In the genomic region with DNA sequence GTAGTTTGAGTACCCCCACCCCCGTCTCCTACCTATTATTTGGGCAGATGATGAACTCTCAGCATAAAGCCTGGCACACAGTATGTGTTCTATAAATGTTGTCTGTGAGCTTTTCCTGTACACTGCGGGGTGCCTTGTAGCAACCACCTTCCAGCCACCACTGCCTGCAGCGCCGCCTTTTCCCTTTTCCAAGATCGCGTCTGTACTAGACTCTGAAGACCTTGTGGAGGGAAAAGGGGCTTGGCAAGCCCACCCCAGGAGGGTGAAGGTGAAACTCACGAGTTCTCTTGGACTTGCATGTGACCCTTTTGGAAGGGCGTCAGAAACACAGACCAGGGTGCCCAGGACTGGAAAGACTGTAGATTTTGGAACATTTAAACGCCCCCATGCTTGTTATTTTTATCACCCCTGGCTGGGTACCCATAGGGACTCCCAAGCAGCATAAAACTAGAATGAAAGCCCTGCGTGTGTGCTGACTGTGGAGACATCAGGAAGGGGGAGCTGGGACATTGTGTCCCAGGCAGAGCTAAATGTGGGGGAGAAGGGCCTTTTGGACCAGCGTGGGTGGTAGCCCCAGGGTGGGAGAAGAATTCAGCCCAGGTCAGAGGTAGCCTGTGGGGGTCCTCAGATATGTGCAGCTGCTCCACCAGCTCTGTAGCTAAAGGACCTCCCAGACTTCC, we compare ENCODE assay signal across 8 cellular contexts. TPM values are rescaled to one million over a fixed set of nuclear protein-coding genes. Genes with fewer than 3 reads are reported as not detected.
DNase-seq lines count a peak whose midpoint lies in the region; ATAC-seq and TF ChIP-seq lines count a peak whose summit lies in the region.

No MANE protein-coding gene starts in this region.

- no peaks in the 10 kb centered on the region for H3K79me2 ChIP-seq in DOHH2 (ENCODE audit: control insufficient read depth, low read length)
- no peaks in the 10 kb centered on the region for H3K79me2 ChIP-seq in parathyroid adenoma

- H3K27ac ChIP-seq in DOHH2 (ENCODE audit: low read depth, low read length) = peak overlapping the region; percentile 85
- H3K27ac ChIP-seq in SJCRH30 = peak overlapping the region; percentile 95
- H3K27ac ChIP-seq in parathyroid adenoma = peak overlapping the region; percentile 16

- H3K9me3 ChIP-seq in DOHH2 (ENCODE audit: control insufficient read depth, insufficient read depth, low read length) (no peaks in the 10 kb centered on the region), SJCRH30 (replicated peaks) (no peaks in the 10 kb centered on the region), parathyroid adenoma (ENCODE audit: control insufficient read depth, low read length) (no peaks in the 10 kb centered on the region)

- no peaks in the 10 kb centered on the region for H3K27me3 ChIP-seq in DOHH2 (ENCODE audit: control insufficient read depth, low read length)
- no peaks in the 10 kb centered on the region for H3K27me3 ChIP-seq in SJCRH30
- no peaks in the 10 kb centered on the region for H3K27me3 ChIP-seq in parathyroid adenoma (ENCODE audit: control insufficient read depth, insufficient read depth, low read length)

- POLR2A ChIA-PET in HEK293T (lab: Yijun Ruan, JAX) = interaction anchor here (0.9 kb wide), 1 partner anchor 117 kb away, joined by 3 read pairs; a partner anchor contains a TSS

- no peaks in the 10 kb centered on the region for H3K9me2 ChIP-seq in DOHH2 (replicated peaks; ENCODE audit: control insufficient read depth, low read length)

- H4K20me1 ChIP-seq in DOHH2 (ENCODE audit: control insufficient read depth, insufficient read depth, low read depth, low read length) = no peaks in the 10 kb centered on the region

- no peak overlapping the region for H3K9ac ChIP-seq in parathyroid adenoma

- H3K4me3 ChIP-seq in DOHH2 (ENCODE audit: low read length) = peak overlapping the region; percentile 79
- peak overlapping the region; percentile 66 for H3K4me3 ChIP-seq in SJCRH30
- H3K4me3 ChIP-seq in fibroblast of pulmonary artery (replicated peaks; ENCODE audit: low read depth, low read length) = peak overlapping the region; percentile 69
- peak overlapping the region; percentile 85 for H3K4me3 ChIP-seq in parathyroid adenoma (ENCODE audit: low read depth, low read length)

- H3K4me1 ChIP-seq in DOHH2 (ENCODE audit: control insufficient read depth, low read length) (peaks cover 23% of the 10 kb centered on the region), SJCRH30 (peaks cover 4% of the 10 kb centered on the region; the same call in 1 of the 2 replicates), parathyroid adenoma (no peaks in the 10 kb centered on the region)

- peak overlapping the region; percentile 85 for H3K4me2 ChIP-seq in DOHH2 (ENCODE audit: low read length)
- H3K4me2 ChIP-seq in parathyroid adenoma (ENCODE audit: low read length) = peak overlapping the region; percentile 100

- CTCF ChIA-PET in HEK293T (lab: Yijun Ruan, JAX) = interaction anchor here (0.6 kb wide), 1 partner anchor 227 kb away, joined by 3 read pairs; no protein-coding TSS in a partner anchor

- TF ChIP-seq CTCF in DOHH2 (IDR thresholded peaks at IDR 0.05; ENCODE audit: low read depth, low read length, poor library complexity, severe bottlenecking) (no peak), fibroblast of pulmonary artery (IDR thresholded peaks at IDR 0.05; ENCODE audit: low read length, missing control alignments) (no peak), parathyroid adenoma (IDR thresholded peaks at IDR 0.05) (no peak)

- DNase-seq in SJCRH30 = no peak
- DNase-seq in fibroblast of pulmonary artery (ENCODE audit: low read depth) = no peak
- DNase-seq in hippocampal formation (lab: John Stamatoyannopoulos, UW) = no peak
- no peak for DNase-seq in effector CD8-positive, alpha-beta T cell (lab: John Stamatoyannopoulos, UW)
- DNase-seq in HEK293T (ENCODE audit: extremely low spot score) = no peak

- peak overlapping the region; percentile 92 for H2AFZ ChIP-seq in parathyroid adenoma

- ATAC-seq in HG03039 (IDR thresholded peaks at IDR 0.05; ENCODE audit: unreplicated experiment) = no peak

- H3K36me3 ChIP-seq in DOHH2 (ENCODE audit: control insufficient read depth, low read length) (peaks cover 26% of the 10 kb centered on the region), SJCRH30 (peaks cover 7% of the 10 kb centered on the region), parathyroid adenoma (ENCODE audit: control insufficient read depth, insufficient read depth, low read length) (no peaks in the 10 kb centered on the region)

- peaks cover 8% of the 10 kb centered on the region for H3F3A ChIP-seq in DOHH2 (ENCODE audit: control insufficient read depth, insufficient read depth)

TF ChIP-seq in HEK293T, 16 proteins besides CTCF, POLR2A, EP300 and RAD21:
- TF ChIP-seq NFRKB (IDR thresholded peaks at IDR 0.05) (no peak), L3MBTL2 (conservative IDR thresholded peaks at IDR 0.05) (no peak), LEF1 (IDR thresholded peaks at IDR 0.05; ENCODE audit: borderline replicate concordance) (no peak), ELF4 (IDR thresholded peaks at IDR 0.05) (no peak), TARDBP (IDR thresholded peaks at IDR 0.05) (no peak), FOXM1 (IDR thresholded peaks at IDR 0.05; ENCODE audit: borderline replicate concordance) (no peak), FOXA1 (IDR thresholded peaks at IDR 0.05) (no peak), SUZ12 (IDR thresholded peaks at IDR 0.05) (no peak), HDGF (IDR thresholded peaks at IDR 0.05; ENCODE audit: borderline replicate concordance) (no peak), SP1 (IDR thresholded peaks at IDR 0.05) (no peak), ARNT (IDR thresholded peaks at IDR 0.05) (no peak), BHLHE40 (IDR thresholded peaks at IDR 0.05; ENCODE audit: borderline replicate concordance) (no peak)
- TF ChIP-seq, protein P1, sequence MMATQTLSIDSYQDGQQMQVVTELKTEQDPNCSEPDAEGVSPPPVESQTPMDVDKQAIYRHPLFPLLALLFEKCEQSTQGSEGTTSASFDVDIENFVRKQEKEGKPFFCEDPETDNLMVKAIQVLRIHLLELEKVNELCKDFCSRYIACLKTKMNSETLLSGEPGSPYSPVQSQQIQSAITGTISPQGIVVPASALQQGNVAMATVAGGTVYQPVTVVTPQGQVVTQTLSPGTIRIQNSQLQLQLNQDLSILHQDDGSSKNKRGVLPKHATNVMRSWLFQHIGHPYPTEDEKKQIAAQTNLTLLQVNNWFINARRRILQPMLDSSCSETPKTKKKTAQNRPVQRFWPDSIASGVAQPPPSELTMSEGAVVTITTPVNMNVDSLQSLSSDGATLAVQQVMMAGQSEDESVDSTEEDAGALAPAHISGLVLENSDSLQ (IDR thresholded peaks at IDR 0.05) = no peak
TF ChIP-seq in HEK293T: peak in this region for 0.

RNA-seq across cellular contexts. Expression of a gene that starts 8.3 kb away (rescaled TPM):
- 22.5 and 24.0 TPM in 2 replicates for total RNA-seq in SJCRH30 (2014; rRNA removed; shearing (Covaris generic))

RNA-seq across cellular contexts. Expression of a gene that starts 49.3 kb away (rescaled TPM):
- 2.6 and 2.9 TPM in 2 replicates for total RNA-seq in SJCRH30 (2014; rRNA removed; shearing (Covaris generic))

Comparison
In these comparisons a context has a peak if more than half of its experiments do, and no peak if none do; other contexts are left out.
1. H3K27ac ChIP-seq: peak in every context shown above with its lines; median percentile 95 in SJCRH30; 85 in DOHH2; 16 in parathyroid adenoma.